In the genomic region with DNA sequence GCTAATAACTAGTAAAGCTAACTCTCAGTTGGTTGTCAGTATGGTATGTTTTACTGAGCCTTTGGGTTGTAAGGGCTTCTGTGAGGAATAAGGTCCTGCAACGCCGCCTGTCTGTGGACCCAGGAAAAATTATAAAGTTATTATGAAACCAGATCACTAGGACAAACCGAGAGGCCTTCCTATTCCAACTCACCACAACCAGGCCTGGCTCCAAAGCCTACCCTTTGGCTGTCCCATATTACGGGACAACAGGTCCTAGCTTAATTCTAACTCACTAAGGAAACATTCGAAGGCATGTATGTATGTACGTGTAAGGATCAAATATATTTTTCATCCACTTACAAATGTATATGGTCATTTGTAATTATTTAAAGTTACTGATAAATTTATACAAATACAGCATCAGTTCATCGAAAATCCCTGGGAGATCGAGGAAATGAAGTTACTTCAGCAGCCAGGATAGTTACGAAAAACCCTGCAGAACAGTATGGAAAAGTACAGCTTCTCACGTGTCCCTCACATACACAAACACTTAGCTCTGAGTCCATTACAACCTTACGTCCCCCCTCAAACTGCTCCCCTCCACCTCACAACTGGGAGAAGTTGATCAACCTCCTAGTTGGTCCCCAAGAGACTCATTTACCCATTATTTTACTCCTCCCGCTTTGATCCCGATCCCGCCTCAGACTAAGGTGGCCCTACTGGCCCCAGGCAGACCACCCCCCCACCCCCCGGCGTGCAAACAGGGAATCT, we compare ENCODE assay signal across 8 cellular contexts. TPM values are rescaled to one million over a fixed set of nuclear protein-coding genes. Genes with fewer than 3 reads are reported as not detected.
A peak's percentile ranks its signal among the peaks of the same experiment; 100 is the strongest.
DNase-seq lines count a peak whose midpoint lies in the region; ATAC-seq and TF ChIP-seq lines count a peak whose summit lies in the region.

No MANE protein-coding gene starts in this region.

- H3K9ac ChIP-seq in Karpas-422 (ENCODE audit: low read length), result peak overlapping the region; percentile 98
- H3K9ac ChIP-seq in stomach smooth muscle (ENCODE audit: low read length in 2 of 2), result peak overlapping the region; percentile 82 to 90

- peaks cover 83% of the 10 kb centered on the region for H3K79me2 ChIP-seq in Karpas-422 (ENCODE audit: low read length)

- H3K4me3 Mint-ChIP-seq in neural crest cell, result peak overlapping the region; percentile 100

- peaks cover 4% of the 10 kb centered on the region for H3K36me3 Mint-ChIP-seq in neural crest cell (ENCODE audit: low read depth)

- no peak overlapping the region for H2AFZ ChIP-seq in Karpas-422 (ENCODE audit: low read length)

- H3K9me3 Mint-ChIP-seq in neural crest cell, result no peaks in the 10 kb centered on the region

- peak; percentile 65 for DNase-seq in BJ (ENCODE audit: low read depth)
- DNase-seq in Karpas-422, result peak; percentile 85
- DNase-seq in RKO (ENCODE audit: low spot score), result peak; percentile 91
- peak; percentile 41 for DNase-seq in activated effector memory CD4-positive, alpha-beta T cell treated with Interleukin-2 at 50 U/mL for 16 hours
- DNase-seq in foreskin fibroblast, result peak; percentile 75 to 89
- peak; percentile 58 for DNase-seq in neural crest cell (ENCODE audit: low read depth, low spot score)

- peaks cover 57% of the 10 kb centered on the region for H3K4me1 Mint-ChIP-seq in neural crest cell

- TF ChIP-seq CTCF in BJ (IDR thresholded peaks at IDR 0.05; ENCODE audit: insufficient read depth, low read depth, low read length) (peak; percentile 73), foreskin fibroblast (IDR thresholded peaks at IDR 0.05; ENCODE audit: low read depth, low read length) (peak; percentile 67), neural crest cell (conservative IDR thresholded peaks at IDR 0.05) (peak; percentile 76)

- no peaks in the 10 kb centered on the region for H3K9me2 ChIP-seq in Karpas-422 (replicated peaks; ENCODE audit: insufficient read depth, low read length)

- H3K4me3 ChIP-seq in BJ (ENCODE audit: low read depth, low read length) (peak overlapping the region; percentile 94), Karpas-422 (ENCODE audit: low read length) (peak overlapping the region; percentile 94), foreskin fibroblast (ENCODE audit: low read depth in 1 of 2, low read length in 2 of 2) (peak overlapping the region; percentile 93 to 94), stomach smooth muscle (ENCODE audit: low read length in 2 of 2) (peak overlapping the region; percentile 85 to 91)

- H3K4me2 ChIP-seq in Karpas-422 (ENCODE audit: low read depth, low read length, poor library complexity, severe bottlenecking), result peak overlapping the region; percentile 98

- H3K4me1 ChIP-seq in Karpas-422 (ENCODE audit: low read length) (peaks cover 46% of the 10 kb centered on the region), stomach smooth muscle (ENCODE audit: control insufficient read depth, insufficient read depth, low read length) (peaks cover 2% of the 10 kb centered on the region)

- POLR2A ChIA-PET in BJ (lab: Charles Lee), result no interaction called here

- H3K9me3 ChIP-seq in Karpas-422 (ENCODE audit: low read length) (no peaks in the 10 kb centered on the region), stomach smooth muscle (ENCODE audit: control insufficient read depth in 2 of 2, low read length in 2 of 2) (no peaks in the 10 kb centered on the region)

- ATAC-seq in GM21360 (IDR thresholded peaks at IDR 0.05; ENCODE audit: unreplicated experiment), result peak; percentile 31

- peaks cover 2% of the 10 kb centered on the region for H3K27me3 Mint-ChIP-seq in neural crest cell (ENCODE audit: low read depth)

- CTCF ChIA-PET in BJ (lab: Yijun Ruan, JAX), result interaction anchor here (0.5 to 2.0 kb wide), 22 partner anchors 9 to 864 kb away, joined by 3 to 9 read pairs (median 4); no protein-coding TSS in a partner anchor

- no peaks in the 10 kb centered on the region for H3K36me3 ChIP-seq in BJ (ENCODE audit: control insufficient read depth, insufficient read depth, low read length)
- H3K36me3 ChIP-seq in Karpas-422 (ENCODE audit: insufficient read depth, low read length), result peaks cover 43% of the 10 kb centered on the region
- peaks cover 0 to 4% of the 10 kb centered on the region in 2 donors for H3K36me3 ChIP-seq in stomach smooth muscle (ENCODE audit: control insufficient read depth in 2 of 2, insufficient read depth in 2 of 2, low read length in 2 of 2)

- H3K27me3 ChIP-seq in BJ (ENCODE audit: control insufficient read depth, insufficient read depth, low read length) (no peaks in the 10 kb centered on the region), Karpas-422 (ENCODE audit: low read length) (no peaks in the 10 kb centered on the region), stomach smooth muscle (ENCODE audit: control insufficient read depth in 1 of 2, insufficient read depth in 2 of 2, low read length in 2 of 2) (no peaks in the 10 kb centered on the region)

- H4K20me1 ChIP-seq in Karpas-422 (ENCODE audit: insufficient read depth, low read depth, low read length), result peaks cover 51% of the 10 kb centered on the region

- H3K27ac ChIP-seq in Karpas-422 (ENCODE audit: low read length), result peak overlapping the region; percentile 82
- H3K27ac ChIP-seq in stomach smooth muscle (ENCODE audit: low read length), result peak overlapping the region; percentile 97

- H3K27ac Mint-ChIP-seq in neural crest cell (ENCODE audit: unreplicated experiment), result peak overlapping the region; percentile 100

RNA-seq across cellular contexts. Expression of gene ANKRD17, which starts 1.2 kb away (rescaled TPM):
- 39.6 and 50.4 TPM in 2 replicates for polyA plus RNA-seq in BJ (2011; rRNA removed)
- polyA minus RNA-seq in BJ (2011; rRNA and poly(A)+ RNA removed), result 55.9 and 60.1 TPM in 2 replicates
- 46.6 and 71.0 TPM in 2 replicates for total RNA-seq in Karpas-422 (2014; rRNA removed; shearing (Covaris generic); ENCODE audit: low replicate concordance)
- total RNA-seq in neural crest cell, result 87.9 and 91.3 TPM in 2 replicates

Comparison
In these comparisons a context has a peak if more than half of its experiments do, and no peak if none do; other contexts are left out.
1. Peak in every context shown above with its lines: DNase-seq, ATAC-seq, H3K4me3 ChIP-seq and H3K27ac ChIP-seq.
2. DNase-seq: peak in every context shown above with its lines; median percentile 91 in RKO; 85 in Karpas-422; 82 in foreskin fibroblast; 65 in BJ; 58 in neural crest cell; 41 in activated effector memory CD4-positive, alpha-beta T cell treated with Interleukin-2 at 50 U/mL for 16 hours.